1 cellular context compared by ENCODE assay signal in genomic region chr14:101687756-101688546, GRCh38.
TF ChIP-seq lines count a peak whose summit lies in the region.

No MANE protein-coding gene starts in this region.

TF ChIP-seq in K562, 482 proteins besides CTCF, POLR2A, EP300 and RAD21 (continued from another document):
- no peak for TF ChIP-seq TAF9B (IDR thresholded peaks at IDR 0.05; ENCODE audit: partially characterized antibody)
- no peak for TF ChIP-seq ZBTB33 (CRISPR knock-in tag; IDR thresholded peaks at IDR 0.05)
- TF ChIP-seq CBX2 (IDR thresholded peaks at IDR 0.05; ENCODE audit: insufficient read depth, low read length, poor library complexity, severe bottlenecking) = no peak
- 0 out of 2 replicates have a peak, but pooled peaks have one; percentile 29 for TF ChIP-seq ZNF589 (CRISPR knock-in tag; IDR thresholded peaks at IDR 0.05; ENCODE audit: low read depth)
